Comparison of ENCODE assay signal across 18 cellular contexts in the genomic region with DNA sequence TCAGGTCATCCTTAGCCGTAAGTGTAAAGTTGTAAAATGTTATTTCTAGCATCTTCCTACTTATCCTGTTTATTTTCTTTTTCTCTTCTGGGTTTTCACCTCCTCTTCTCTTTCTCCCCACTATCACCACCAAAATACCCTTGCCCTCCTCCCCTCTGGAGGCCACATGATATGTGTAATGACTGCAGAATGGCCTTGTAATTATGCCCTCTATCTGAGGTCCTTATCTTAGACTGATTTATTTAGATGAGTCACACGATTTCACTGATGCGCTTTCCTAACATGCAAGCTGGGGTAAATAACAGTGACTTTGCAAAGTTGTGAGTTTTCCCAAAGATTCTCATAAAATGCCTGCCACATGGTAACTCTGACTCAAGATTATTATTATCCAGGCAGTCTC.
DNase-seq lines count a peak whose midpoint lies in the region; ATAC-seq and TF ChIP-seq lines count a peak whose summit lies in the region.
"Had no signal": no experiment of that assay in that cellular context is flagged by ENCODE, and none has a peak within 500 bp of the region (broad histone marks: within the 10 kb centered on the region; RNA-seq: fewer than 3 reads in every experiment).

No MANE protein-coding gene starts in this region.

- H3K9ac ChIP-seq in SK-N-SH = no peak overlapping the region
- H3K9ac ChIP-seq: neural progenitor cell had no signal

- H3K36me3 ChIP-seq in SK-N-SH (replicated peaks in 1 of 2; ENCODE audit: control insufficient read depth in 1 of 2, insufficient read depth in 2 of 2, low read length in 1 of 2) = no peaks in the 10 kb centered on the region
- no peaks in the 10 kb centered on the region for H3K36me3 ChIP-seq in stomach
- H3K36me3 ChIP-seq: neural progenitor cell, spleen, thoracic aorta had no signal

- H3F3A ChIP-seq in SK-N-SH (replicated peaks; ENCODE audit: insufficient read depth) = no peaks in the 10 kb centered on the region

- no peak for TF ChIP-seq RAD21 in SK-N-SH (IDR thresholded peaks at IDR 0.05; ENCODE audit: low read length)

- no peak for TF ChIP-seq CTCF in SK-N-SH (IDR thresholded peaks at IDR 0.05)
- no peak for TF ChIP-seq CTCF in stomach (IDR thresholded peaks at IDR 0.05)

- no peak overlapping the region for H3K4me2 ChIP-seq in SK-N-SH
- H3K4me2 ChIP-seq: neural progenitor cell had no signal

- peak overlapping the region; percentile 71 for H3K27ac Mint-ChIP-seq in activated T-helper 2 cell treated with anti-CD3 and anti-CD28 coated beads, Interferon-gamma antibody, Interleukin-2, Interleukin-4, amounts not matched to agents 10 μg/mL and 5 μg/mL and 100 μg/mL, durations not matched to agents 14 hours and 24 hours and 36 hours
- no peak overlapping the region for H3K27ac Mint-ChIP-seq in activated naive CD4-positive, alpha-beta T cell treated with anti-CD3 and anti-CD28 coated beads, Interleukin-2, amount 50 U/mL, for 72 hours
- H3K27ac Mint-ChIP-seq: activated naive CD4-positive, alpha-beta T cell treated with anti-CD3 and anti-CD28 coated beads for 36 hours; neural progenitor cell had no signal

- H3K9me2 ChIP-seq in SK-N-SH = no peaks in the 10 kb centered on the region

- H3K9me3 Mint-ChIP-seq in activated T-helper 2 cell treated with anti-CD3 and anti-CD28 coated beads, Interferon-gamma antibody, Interleukin-2, Interleukin-4, amounts not matched to agents 10 μg/mL and 5 μg/mL and 100 μg/mL, durations not matched to agents 14 hours and 24 hours and 36 hours = peaks cover 15% of the 10 kb centered on the region
- H3K9me3 Mint-ChIP-seq in activated naive CD4-positive, alpha-beta T cell treated with anti-CD3 and anti-CD28 coated beads, Interleukin-2, amount 50 U/mL, for 72 hours = peaks cover 17 to 19% of the 10 kb centered on the region in 2 donors

- no peaks in the 10 kb centered on the region for H3K36me3 Mint-ChIP-seq in activated T-helper 2 cell treated with anti-CD3 and anti-CD28 coated beads, Interferon-gamma antibody, Interleukin-2, Interleukin-4, amounts not matched to agents 10 μg/mL and 5 μg/mL and 100 μg/mL, durations not matched to agents 14 hours and 24 hours and 36 hours (ENCODE audit: low read depth)
- H3K36me3 Mint-ChIP-seq in activated naive CD4-positive, alpha-beta T cell treated with anti-CD3 and anti-CD28 coated beads, Interleukin-2, amount 50 U/mL, for 72 hours = peaks cover 11 to 23% of the 10 kb centered on the region in 2 donors
- H3K36me3 Mint-ChIP-seq: neural progenitor cell had no signal

- no peaks in the 10 kb centered on the region for H3K4me1 ChIP-seq in SK-N-SH (ENCODE audit: control insufficient read depth in 1 of 2, insufficient read depth in 2 of 2, low read depth in 1 of 2, low read length in 1 of 2)
- H3K4me1 ChIP-seq in stomach = peaks cover 0 to 4% (median 0%) of the 10 kb centered on the region in 4 donors
- H3K4me1 ChIP-seq: spleen had no signal

- H3K4me1 Mint-ChIP-seq in activated T-helper 2 cell treated with anti-CD3 and anti-CD28 coated beads, Interferon-gamma antibody, Interleukin-2, Interleukin-4, amounts not matched to agents 10 μg/mL and 5 μg/mL and 100 μg/mL, durations not matched to agents 14 hours and 24 hours and 36 hours (ENCODE audit: low read depth) = peaks cover 18% of the 10 kb centered on the region

- H3K27me3 Mint-ChIP-seq in activated T-helper 2 cell treated with anti-CD3 and anti-CD28 coated beads, Interferon-gamma antibody, Interleukin-2, Interleukin-4, amounts not matched to agents 10 μg/mL and 5 μg/mL and 100 μg/mL, durations not matched to agents 14 hours and 24 hours and 36 hours (ENCODE audit: low read depth) = peaks cover 6% of the 10 kb centered on the region

- DNase-seq in SK-N-SH = no peak
- DNase-seq in activated T-helper 2 cell treated with anti-CD3 and anti-CD28 coated beads, Interferon-gamma antibody, Interleukin-2, Interleukin-4, amounts not matched to agents 10 μg/mL and 5 μg/mL and 100 μg/mL, durations not matched to agents 14 hours and 24 hours and 36 hours (ENCODE audit: low spot score) = no peak
- peak; percentile 7 for DNase-seq in hepatic stellate cell (ENCODE audit: low spot score)
- no peak for DNase-seq in activated effector memory CD4-positive, alpha-beta T cell treated with anti-CD3 and anti-CD28 coated beads, Interleukin-2, amount 50 U/mL, for 16 hours
- DNase-seq in stomach = no peak
- no peak for DNase-seq in NCI-H187 (lab: John Stamatoyannopoulos, UW)
- no peak for DNase-seq in activated naive CD4-positive, alpha-beta T cell treated with anti-CD3 and anti-CD28 coated beads, Interleukin-2, amount 50 U/mL, for 72 hours (ENCODE audit: low spot score in 2 of 2)
- DNase-seq: activated CD4-positive, alpha-beta T cell treated with anti-CD3 and anti-CD28 coated beads, Interleukin-2, amount 50 U/mL, for 48 hours; activated naive CD4-positive, alpha-beta T cell treated with anti-CD3 and anti-CD28 coated beads for 36 hours; DMS153; NCI-H446 treated with DMSO at 0.1 percent for 48 hours; spleen; T-helper 9 cell had no signal

- H2AFZ ChIP-seq in SK-N-SH (ENCODE audit: low read depth) = no peak overlapping the region
- H2AFZ ChIP-seq: neural progenitor cell had no signal

- H3K27me3 ChIP-seq in SK-N-SH (ENCODE audit: insufficient read depth) = no peaks in the 10 kb centered on the region
- H3K27me3 ChIP-seq in stomach = no peaks in the 10 kb centered on the region
- H3K27me3 ChIP-seq: neural progenitor cell, spleen had no signal

- H3K9me3 ChIP-seq in SK-N-SH (no peaks in the 10 kb centered on the region), stomach (no peaks in the 10 kb centered on the region)
- H3K9me3 ChIP-seq: thoracic aorta had no signal

- POLR2A ChIA-PET in SK-N-SH (lab: Yijun Ruan, JAX) = no interaction called here

- TF ChIP-seq POLR2A in stomach (IDR thresholded peaks at IDR 0.05) = no peak

- H4K20me1 ChIP-seq in SK-N-SH (ENCODE audit: insufficient read depth) = no peaks in the 10 kb centered on the region

- intact Hi-C loops in activated T-helper 2 cell treated with anti-CD3 and anti-CD28 coated beads, Interferon-gamma antibody, Interleukin-2, Interleukin-4, amounts not matched to agents 10 μg/mL and 5 μg/mL and 100 μg/mL, durations not matched to agents 14 hours and 24 hours and 36 hours (cut with micrococcal nuclease) = no loop called here
- intact Hi-C loops in stomach (cut with DNase I; ENCODE audit: low total_unique reads) = no loop called here

- H3K4me3 ChIP-seq in SK-N-SH (ENCODE audit: low read depth in 2 of 2, low read length in 1 of 2) (no peak overlapping the region), stomach (no peak overlapping the region)
- H3K4me3 ChIP-seq: neural progenitor cell, spleen, thoracic aorta had no signal

- WGBS in SK-N-SH (ENCODE audit: low lambda C conversion rate) = 48% methylated on average over 3 of the region's 3 CpGs
- WGBS in stomach, 5 donors = 55 to 65% (median 61%) methylated on average over 3 of the region's 3 CpGs

- no peak for TF ChIP-seq EP300 in SK-N-SH (IDR thresholded peaks at IDR 0.05; ENCODE audit: borderline replicate concordance in 1 of 2, low read depth in 1 of 2, low read length in 1 of 2)
- TF ChIP-seq EP300 in stomach (IDR thresholded peaks at IDR 0.05) = no peak

- H3K27ac ChIP-seq in SK-N-SH (ENCODE audit: low read depth in 2 of 2, low read length in 1 of 2) = no peak overlapping the region
- H3K27ac ChIP-seq in stomach = no peak overlapping the region
- H3K27ac ChIP-seq: 22Rv1, neural progenitor cell, spleen, thoracic aorta had no signal

- CTCF ChIA-PET in SK-N-SH (lab: Yijun Ruan, JAX) = interaction anchor here (0.8 kb wide), 1 partner anchor 20 kb away, joined by 3 read pairs; no protein-coding TSS in a partner anchor

- no peaks in the 10 kb centered on the region for H3K79me2 ChIP-seq in SK-N-SH (ENCODE audit: insufficient read depth)

- H3K4me3 Mint-ChIP-seq in activated T-helper 2 cell treated with anti-CD3 and anti-CD28 coated beads, Interferon-gamma antibody, Interleukin-2, Interleukin-4, amounts not matched to agents 10 μg/mL and 5 μg/mL and 100 μg/mL, durations not matched to agents 14 hours and 24 hours and 36 hours (ENCODE audit: low read depth) = no peak overlapping the region
- H3K4me3 Mint-ChIP-seq: activated naive CD4-positive, alpha-beta T cell treated with anti-CD3 and anti-CD28 coated beads for 36 hours; neural progenitor cell had no signal

- no peak for ATAC-seq in SK-N-SH treated with all-trans-retinoic acid at 6 μM for 48 hours
- ATAC-seq in activated naive CD4-positive, alpha-beta T cell treated with anti-CD3 and anti-CD28 coated beads, Interleukin-2, amount 50 U/mL, for 72 hours = no peak
- ATAC-seq: HCT116 had no signal

TF ChIP-seq in SK-N-SH treated with all-trans-retinoic acid at 6 μM for 48 hours, 23 proteins besides CTCF, POLR2A, EP300 and RAD21 (continues in another document):
- TF ChIP-seq PPARA (CRISPR knock-in tag; IDR thresholded peaks at IDR 0.05; ENCODE audit: borderline replicate concordance) = no peak
- no peak for TF ChIP-seq CSDC2 (CRISPR knock-in tag; IDR thresholded peaks at IDR 0.05)
- TF ChIP-seq ZFP30 (CRISPR knock-in tag; IDR thresholded peaks at IDR 0.05) = no peak
- peak; percentile 42 for TF ChIP-seq ISL1 (CRISPR knock-in tag; IDR thresholded peaks at IDR 0.05)

TF ChIP-seq in SK-N-SH, 30 proteins besides CTCF, POLR2A, EP300 and RAD21 (continues in another document):
- TF ChIP-seq ZBTB33 (IDR thresholded peaks at IDR 0.05; ENCODE audit: borderline replicate concordance, low read depth) (no peak), NRF1 (IDR thresholded peaks at IDR 0.05; ENCODE audit: low read depth, low read length) (no peak), GABPA (IDR thresholded peaks at IDR 0.05; ENCODE audit: low read depth) (no peak), FOXM1 (IDR thresholded peaks at IDR 0.05; ENCODE audit: low read depth) (no peak), YY1 (IDR thresholded peaks at IDR 0.05; ENCODE audit: low read depth) (no peak), MXI1 (IDR thresholded peaks at IDR 0.05; ENCODE audit: low read depth, low read length) (no peak), FOXJ3 (CRISPR knock-in tag; IDR thresholded peaks at IDR 0.05) (no peak)
